ENCODE assay signal across 1 cellular context in the genomic region with DNA sequence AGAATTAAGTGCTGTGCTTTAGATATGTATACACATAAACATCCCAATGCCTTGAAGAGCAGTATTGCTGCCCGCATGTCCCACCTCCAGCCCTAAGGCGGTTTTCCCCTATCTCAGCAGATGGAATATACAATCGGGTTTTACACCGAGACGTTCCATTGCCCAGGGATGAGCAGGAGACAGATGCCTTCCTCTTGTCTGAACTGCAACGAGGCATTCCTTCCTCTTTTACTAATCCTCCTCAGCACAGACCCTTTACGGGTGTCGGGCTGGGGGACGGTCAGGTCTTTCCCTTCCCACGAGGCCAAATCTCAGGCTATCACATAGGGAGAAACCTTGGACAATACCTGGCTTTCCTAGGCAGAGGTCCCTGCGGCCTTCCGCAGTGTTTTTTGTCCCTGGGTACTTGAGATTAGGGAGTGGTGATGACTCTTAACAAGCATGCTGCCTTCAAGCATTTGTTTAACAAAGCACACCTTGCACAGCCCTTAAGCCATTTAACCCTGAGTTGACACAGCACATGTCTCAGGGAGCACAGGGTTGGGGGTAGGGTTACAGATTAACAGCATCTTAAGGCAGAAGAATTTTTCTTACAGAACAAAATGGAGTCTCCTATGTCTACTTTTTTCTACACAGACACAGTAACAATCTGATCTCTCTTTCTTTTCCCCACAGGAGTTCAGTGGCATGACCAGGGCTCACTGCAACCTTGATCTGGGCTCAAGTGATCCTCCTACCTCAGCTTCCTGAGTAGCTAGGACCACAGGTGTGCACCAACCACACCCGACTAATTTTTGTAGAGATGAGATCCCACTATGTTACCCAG.
TF ChIP-seq lines count a peak whose summit lies in the region.

No MANE protein-coding gene starts in this region.

TF ChIP-seq in WTC11, 78 proteins besides CTCF, POLR2A, EP300 and RAD21:
- TF ChIP-seq, protein P1, sequence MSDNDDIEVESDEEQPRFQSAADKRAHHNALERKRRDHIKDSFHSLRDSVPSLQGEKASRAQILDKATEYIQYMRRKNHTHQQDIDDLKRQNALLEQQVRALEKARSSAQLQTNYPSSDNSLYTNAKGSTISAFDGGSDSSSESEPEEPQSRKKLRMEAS (CRISPR knock-in tag; IDR thresholded peaks at IDR 0.05): 0 out of 2 replicates have a peak, but pooled peaks have one; percentile 29
